Comparison of ENCODE assay signal across 1 cellular context in the genomic region with DNA sequence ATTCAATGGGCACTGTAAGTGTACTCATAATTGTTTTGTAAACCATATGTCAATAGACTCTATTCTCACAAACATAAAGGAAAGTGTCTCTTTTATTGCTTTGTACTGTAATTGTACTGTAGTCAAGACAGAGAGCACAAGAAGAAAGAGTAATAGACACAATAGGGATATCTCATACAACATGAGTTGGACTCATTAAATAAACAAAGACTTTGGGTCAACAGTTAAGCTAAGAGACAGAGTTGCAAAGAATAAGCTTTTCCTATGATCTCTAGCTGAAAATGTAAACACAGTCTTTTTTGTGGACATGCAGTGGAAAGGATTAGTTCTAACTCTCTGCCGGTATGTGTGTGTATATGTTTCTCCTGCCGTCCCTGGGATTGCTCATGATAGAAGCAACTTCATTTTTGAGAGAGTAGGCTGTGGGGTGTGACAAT.
TF ChIP-seq lines count a peak whose summit lies in the region.

No MANE protein-coding gene starts in this region.

TF ChIP-seq in HepG2, 621 proteins besides CTCF, POLR2A, EP300 and RAD21 (continued from another document and continues in another):
- TF ChIP-seq, protein P1, sequence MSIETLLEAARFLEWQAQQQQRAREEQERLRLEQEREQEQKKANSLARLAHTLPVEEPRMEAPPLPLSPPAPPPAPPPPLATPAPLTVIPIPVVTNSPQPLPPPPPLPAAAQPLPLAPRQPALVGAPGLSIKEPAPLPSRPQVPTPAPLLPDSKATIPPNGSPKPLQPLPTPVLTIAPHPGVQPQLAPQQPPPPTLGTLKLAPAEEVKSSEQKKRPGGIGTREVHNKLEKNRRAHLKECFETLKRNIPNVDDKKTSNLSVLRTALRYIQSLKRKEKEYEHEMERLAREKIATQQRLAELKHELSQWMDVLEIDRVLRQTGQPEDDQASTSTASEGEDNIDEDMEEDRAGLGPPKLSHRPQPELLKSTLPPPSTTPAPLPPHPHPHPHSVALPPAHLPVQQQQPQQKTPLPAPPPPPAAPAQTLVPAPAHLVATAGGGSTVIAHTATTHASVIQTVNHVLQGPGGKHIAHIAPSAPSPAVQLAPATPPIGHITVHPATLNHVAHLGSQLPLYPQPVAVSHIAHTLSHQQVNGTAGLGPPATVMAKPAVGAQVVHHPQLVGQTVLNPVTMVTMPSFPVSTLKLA (IDR thresholded peaks at IDR 0.05): peak; percentile 70
- no peak for TF ChIP-seq ETV6 (CRISPR knock-in tag; conservative IDR thresholded peaks at IDR 0.05)
- no peak for TF ChIP-seq ZBTB42 (CRISPR knock-in tag; IDR thresholded peaks at IDR 0.05)
- no peak for TF ChIP-seq ELF1 (CRISPR knock-in tag; IDR thresholded peaks at IDR 0.05)
- TF ChIP-seq GTF2F1 (IDR thresholded peaks at IDR 0.05; ENCODE audit: low read length): no peak
- TF ChIP-seq MXD4 (CRISPR knock-in tag; IDR thresholded peaks at IDR 0.05): no peak
- no peak for TF ChIP-seq RFXANK (CRISPR knock-in tag; IDR thresholded peaks at IDR 0.05)
- TF ChIP-seq, protein P2, sequence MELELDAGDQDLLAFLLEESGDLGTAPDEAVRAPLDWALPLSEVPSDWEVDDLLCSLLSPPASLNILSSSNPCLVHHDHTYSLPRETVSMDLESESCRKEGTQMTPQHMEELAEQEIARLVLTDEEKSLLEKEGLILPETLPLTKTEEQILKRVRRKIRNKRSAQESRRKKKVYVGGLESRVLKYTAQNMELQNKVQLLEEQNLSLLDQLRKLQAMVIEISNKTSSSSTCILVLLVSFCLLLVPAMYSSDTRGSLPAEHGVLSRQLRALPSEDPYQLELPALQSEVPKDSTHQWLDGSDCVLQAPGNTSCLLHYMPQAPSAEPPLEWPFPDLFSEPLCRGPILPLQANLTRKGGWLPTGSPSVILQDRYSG (CRISPR knock-in tag; IDR thresholded peaks at IDR 0.05): no peak
- TF ChIP-seq, protein P3, sequence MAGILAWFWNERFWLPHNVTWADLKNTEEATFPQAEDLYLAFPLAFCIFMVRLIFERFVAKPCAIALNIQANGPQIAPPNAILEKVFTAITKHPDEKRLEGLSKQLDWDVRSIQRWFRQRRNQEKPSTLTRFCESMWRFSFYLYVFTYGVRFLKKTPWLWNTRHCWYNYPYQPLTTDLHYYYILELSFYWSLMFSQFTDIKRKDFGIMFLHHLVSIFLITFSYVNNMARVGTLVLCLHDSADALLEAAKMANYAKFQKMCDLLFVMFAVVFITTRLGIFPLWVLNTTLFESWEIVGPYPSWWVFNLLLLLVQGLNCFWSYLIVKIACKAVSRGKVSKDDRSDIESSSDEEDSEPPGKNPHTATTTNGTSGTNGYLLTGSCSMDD (CRISPR knock-in tag; IDR thresholded peaks at IDR 0.05): no peak
- no peak for TF ChIP-seq WIZ (CRISPR knock-in tag; IDR thresholded peaks at IDR 0.05)
- TF ChIP-seq RBFOX2 (IDR thresholded peaks at IDR 0.05; ENCODE audit: low read depth, low read length): no peak
- TF ChIP-seq, protein P4, sequence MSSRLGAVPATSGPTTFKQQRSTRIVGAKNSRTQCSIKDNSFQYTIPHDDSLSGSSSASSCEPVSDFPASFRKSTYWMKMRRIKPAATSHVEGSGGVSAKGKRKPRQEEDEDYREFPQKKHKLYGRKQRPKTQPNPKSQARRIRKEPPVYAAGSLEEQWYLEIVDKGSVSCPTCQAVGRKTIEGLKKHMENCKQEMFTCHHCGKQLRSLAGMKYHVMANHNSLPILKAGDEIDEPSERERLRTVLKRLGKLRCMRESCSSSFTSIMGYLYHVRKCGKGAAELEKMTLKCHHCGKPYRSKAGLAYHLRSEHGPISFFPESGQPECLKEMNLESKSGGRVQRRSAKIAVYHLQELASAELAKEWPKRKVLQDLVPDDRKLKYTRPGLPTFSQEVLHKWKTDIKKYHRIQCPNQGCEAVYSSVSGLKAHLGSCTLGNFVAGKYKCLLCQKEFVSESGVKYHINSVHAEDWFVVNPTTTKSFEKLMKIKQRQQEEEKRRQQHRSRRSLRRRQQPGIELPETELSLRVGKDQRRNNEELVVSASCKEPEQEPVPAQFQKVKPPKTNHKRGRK (CRISPR knock-in tag; IDR thresholded peaks at IDR 0.05): no peak
- TF ChIP-seq ZNF232 (CRISPR knock-in tag; IDR thresholded peaks at IDR 0.05; ENCODE audit: borderline replicate concordance): no peak
- no peak for TF ChIP-seq ZNF282 (IDR thresholded peaks at IDR 0.05; ENCODE audit: partially characterized antibody)
- TF ChIP-seq TCF7L2 (IDR thresholded peaks at IDR 0.05; ENCODE audit: low read depth, low read length): peak; percentile 71; the same call in 1 of the 2 replicates
- no peak; the same call in 2 of the 3 replicates for TF ChIP-seq MXI1 (IDR thresholded peaks at IDR 0.05; ENCODE audit: borderline replicate concordance, low read depth, low read length)
- TF ChIP-seq, protein P5, sequence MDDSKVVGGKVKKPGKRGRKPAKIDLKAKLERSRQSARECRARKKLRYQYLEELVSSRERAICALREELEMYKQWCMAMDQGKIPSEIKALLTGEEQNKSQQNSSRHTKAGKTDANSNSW (CRISPR knock-in tag; IDR thresholded peaks at IDR 0.05; ENCODE audit: borderline replicate concordance): no peak
- no peak; the same call in 1 of the 2 replicates for TF ChIP-seq MTA1 (CRISPR knock-in tag; IDR thresholded peaks at IDR 0.05; ENCODE audit: borderline replicate concordance)
- TF ChIP-seq HHEX (CRISPR knock-in tag; IDR thresholded peaks at IDR 0.05): peak; percentile 91
- TF ChIP-seq SSRP1 (CRISPR knock-in tag; IDR thresholded peaks at IDR 0.05): no peak
- TF ChIP-seq, protein P6, sequence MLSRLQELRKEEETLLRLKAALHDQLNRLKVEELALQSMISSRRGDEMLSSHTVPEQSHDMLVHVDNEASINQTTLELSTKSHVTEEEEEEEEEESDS (CRISPR knock-in tag; IDR thresholded peaks at IDR 0.05; ENCODE audit: borderline replicate concordance): no peak
- no peak for TF ChIP-seq ZNF570 (CRISPR knock-in tag; IDR thresholded peaks at IDR 0.05; ENCODE audit: borderline replicate concordance)
- TF ChIP-seq HNRNPL (IDR thresholded peaks at IDR 0.05; ENCODE audit: low read depth, low read length): no peak
- TF ChIP-seq ZNF709 (CRISPR knock-in tag; IDR thresholded peaks at IDR 0.05): no peak
- TF ChIP-seq KMT2B (CRISPR knock-in tag; IDR thresholded peaks at IDR 0.05): no peak
- no peak for TF ChIP-seq SATB2 (CRISPR knock-in tag; IDR thresholded peaks at IDR 0.05)
- TF ChIP-seq, protein P7, sequence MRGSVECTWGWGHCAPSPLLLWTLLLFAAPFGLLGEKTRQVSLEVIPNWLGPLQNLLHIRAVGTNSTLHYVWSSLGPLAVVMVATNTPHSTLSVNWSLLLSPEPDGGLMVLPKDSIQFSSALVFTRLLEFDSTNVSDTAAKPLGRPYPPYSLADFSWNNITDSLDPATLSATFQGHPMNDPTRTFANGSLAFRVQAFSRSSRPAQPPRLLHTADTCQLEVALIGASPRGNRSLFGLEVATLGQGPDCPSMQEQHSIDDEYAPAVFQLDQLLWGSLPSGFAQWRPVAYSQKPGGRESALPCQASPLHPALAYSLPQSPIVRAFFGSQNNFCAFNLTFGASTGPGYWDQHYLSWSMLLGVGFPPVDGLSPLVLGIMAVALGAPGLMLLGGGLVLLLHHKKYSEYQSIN (CRISPR knock-in tag; IDR thresholded peaks at IDR 0.05; ENCODE audit: borderline replicate concordance): no peak
- TF ChIP-seq ESRRA (CRISPR knock-in tag; IDR thresholded peaks at IDR 0.05; ENCODE audit: low read depth): no peak
- no peak for TF ChIP-seq MTF2 (CRISPR knock-in tag; IDR thresholded peaks at IDR 0.05; ENCODE audit: borderline replicate concordance)
- TF ChIP-seq NCOA2 (CRISPR knock-in tag; IDR thresholded peaks at IDR 0.05): peak; percentile 90
- no peak for TF ChIP-seq SIN3B (IDR thresholded peaks at IDR 0.05; ENCODE audit: low read length)
- no peak for TF ChIP-seq ARNT (IDR thresholded peaks at IDR 0.05)
- peak; percentile 74; the same call in 1 of the 2 replicates for TF ChIP-seq ZNF124 (CRISPR knock-in tag; IDR thresholded peaks at IDR 0.05)
- TF ChIP-seq, protein P8, sequence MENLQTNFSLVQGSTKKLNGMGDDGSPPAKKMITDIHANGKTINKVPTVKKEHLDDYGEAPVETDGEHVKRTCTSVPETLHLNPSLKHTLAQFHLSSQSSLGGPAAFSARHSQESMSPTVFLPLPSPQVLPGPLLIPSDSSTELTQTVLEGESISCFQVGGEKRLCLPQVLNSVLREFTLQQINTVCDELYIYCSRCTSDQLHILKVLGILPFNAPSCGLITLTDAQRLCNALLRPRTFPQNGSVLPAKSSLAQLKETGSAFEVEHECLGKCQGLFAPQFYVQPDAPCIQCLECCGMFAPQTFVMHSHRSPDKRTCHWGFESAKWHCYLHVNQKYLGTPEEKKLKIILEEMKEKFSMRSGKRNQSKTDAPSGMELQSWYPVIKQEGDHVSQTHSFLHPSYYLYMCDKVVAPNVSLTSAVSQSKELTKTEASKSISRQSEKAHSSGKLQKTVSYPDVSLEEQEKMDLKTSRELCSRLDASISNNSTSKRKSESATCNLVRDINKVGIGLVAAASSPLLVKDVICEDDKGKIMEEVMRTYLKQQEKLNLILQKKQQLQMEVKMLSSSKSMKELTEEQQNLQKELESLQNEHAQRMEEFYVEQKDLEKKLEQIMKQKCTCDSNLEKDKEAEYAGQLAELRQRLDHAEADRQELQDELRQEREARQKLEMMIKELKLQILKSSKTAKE (CRISPR knock-in tag; IDR thresholded peaks at IDR 0.05; ENCODE audit: borderline replicate concordance): peak; percentile 88
- peak; percentile 34; the same call in 1 of the 2 replicates for TF ChIP-seq ZNF652 (CRISPR knock-in tag; IDR thresholded peaks at IDR 0.05; ENCODE audit: borderline replicate concordance, low read depth)
- TF ChIP-seq ATF1 (CRISPR knock-in tag; IDR thresholded peaks at IDR 0.05): no peak
- TF ChIP-seq ZNF772 (CRISPR knock-in tag; IDR thresholded peaks at IDR 0.05): no peak
- TF ChIP-seq, protein P9, sequence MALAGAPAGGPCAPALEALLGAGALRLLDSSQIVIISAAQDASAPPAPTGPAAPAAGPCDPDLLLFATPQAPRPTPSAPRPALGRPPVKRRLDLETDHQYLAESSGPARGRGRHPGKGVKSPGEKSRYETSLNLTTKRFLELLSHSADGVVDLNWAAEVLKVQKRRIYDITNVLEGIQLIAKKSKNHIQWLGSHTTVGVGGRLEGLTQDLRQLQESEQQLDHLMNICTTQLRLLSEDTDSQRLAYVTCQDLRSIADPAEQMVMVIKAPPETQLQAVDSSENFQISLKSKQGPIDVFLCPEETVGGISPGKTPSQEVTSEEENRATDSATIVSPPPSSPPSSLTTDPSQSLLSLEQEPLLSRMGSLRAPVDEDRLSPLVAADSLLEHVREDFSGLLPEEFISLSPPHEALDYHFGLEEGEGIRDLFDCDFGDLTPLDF (CRISPR knock-in tag; IDR thresholded peaks at IDR 0.05): no peak
- no peak for TF ChIP-seq ZKSCAN5 (CRISPR knock-in tag; IDR thresholded peaks at IDR 0.05)
- TF ChIP-seq ZNF569 (CRISPR knock-in tag; IDR thresholded peaks at IDR 0.05; ENCODE audit: borderline replicate concordance): peak; percentile 54; the same call in 1 of the 2 replicates
- TF ChIP-seq ZNF672 (CRISPR knock-in tag; IDR thresholded peaks at IDR 0.05): no peak
- TF ChIP-seq ZNF724P (CRISPR knock-in tag; IDR thresholded peaks at IDR 0.05; ENCODE audit: borderline replicate concordance): no peak
- TF ChIP-seq SRSF1 (optimal IDR thresholded peaks at IDR 0.05; ENCODE audit: low read depth, low read length): no peak
- TF ChIP-seq GLI4 (CRISPR knock-in tag; IDR thresholded peaks at IDR 0.05; ENCODE audit: borderline replicate concordance): no peak
- TF ChIP-seq CENPX (CRISPR knock-in tag; IDR thresholded peaks at IDR 0.05): no peak
- TF ChIP-seq, protein P10, sequence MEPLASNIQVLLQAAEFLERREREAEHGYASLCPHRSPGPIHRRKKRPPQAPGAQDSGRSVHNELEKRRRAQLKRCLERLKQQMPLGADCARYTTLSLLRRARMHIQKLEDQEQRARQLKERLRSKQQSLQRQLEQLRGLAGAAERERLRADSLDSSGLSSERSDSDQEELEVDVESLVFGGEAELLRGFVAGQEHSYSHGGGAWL (CRISPR knock-in tag; IDR thresholded peaks at IDR 0.05): no peak
- no peak for TF ChIP-seq EEA1 (CRISPR knock-in tag; IDR thresholded peaks at IDR 0.05; ENCODE audit: borderline replicate concordance)
- TF ChIP-seq ZBTB7B (CRISPR knock-in tag; IDR thresholded peaks at IDR 0.05): no peak
- TF ChIP-seq SETDB1 (CRISPR knock-in tag; IDR thresholded peaks at IDR 0.05; ENCODE audit: borderline replicate concordance): no peak
- TF ChIP-seq SALL2 (CRISPR knock-in tag; IDR thresholded peaks at IDR 0.05): no peak
- peak; percentile 71; the same call in 1 of the 2 replicates for TF ChIP-seq ZNF264 (CRISPR knock-in tag; IDR thresholded peaks at IDR 0.05)
- TF ChIP-seq, protein P11, sequence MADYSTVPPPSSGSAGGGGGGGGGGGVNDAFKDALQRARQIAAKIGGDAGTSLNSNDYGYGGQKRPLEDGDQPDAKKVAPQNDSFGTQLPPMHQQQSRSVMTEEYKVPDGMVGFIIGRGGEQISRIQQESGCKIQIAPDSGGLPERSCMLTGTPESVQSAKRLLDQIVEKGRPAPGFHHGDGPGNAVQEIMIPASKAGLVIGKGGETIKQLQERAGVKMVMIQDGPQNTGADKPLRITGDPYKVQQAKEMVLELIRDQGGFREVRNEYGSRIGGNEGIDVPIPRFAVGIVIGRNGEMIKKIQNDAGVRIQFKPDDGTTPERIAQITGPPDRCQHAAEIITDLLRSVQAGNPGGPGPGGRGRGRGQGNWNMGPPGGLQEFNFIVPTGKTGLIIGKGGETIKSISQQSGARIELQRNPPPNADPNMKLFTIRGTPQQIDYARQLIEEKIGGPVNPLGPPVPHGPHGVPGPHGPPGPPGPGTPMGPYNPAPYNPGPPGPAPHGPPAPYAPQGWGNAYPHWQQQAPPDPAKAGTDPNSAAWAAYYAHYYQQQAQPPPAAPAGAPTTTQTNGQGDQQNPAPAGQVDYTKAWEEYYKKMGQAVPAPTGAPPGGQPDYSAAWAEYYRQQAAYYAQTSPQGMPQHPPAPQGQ (CRISPR knock-in tag; IDR thresholded peaks at IDR 0.05; ENCODE audit: borderline replicate concordance): no peak
- TF ChIP-seq, protein P12, sequence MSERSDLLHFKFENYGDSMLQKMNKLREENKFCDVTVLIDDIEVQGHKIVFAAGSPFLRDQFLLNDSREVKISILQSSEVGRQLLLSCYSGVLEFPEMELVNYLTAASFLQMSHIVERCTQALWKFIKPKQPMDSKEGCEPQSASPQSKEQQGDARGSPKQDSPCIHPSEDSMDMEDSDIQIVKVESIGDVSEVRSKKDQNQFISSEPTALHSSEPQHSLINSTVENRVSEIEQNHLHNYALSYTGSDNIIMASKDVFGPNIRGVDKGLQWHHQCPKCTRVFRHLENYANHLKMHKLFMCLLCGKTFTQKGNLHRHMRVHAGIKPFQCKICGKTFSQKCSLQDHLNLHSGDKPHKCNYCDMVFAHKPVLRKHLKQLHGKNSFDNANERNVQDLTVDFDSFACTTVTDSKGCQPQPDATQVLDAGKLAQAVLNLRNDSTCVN (CRISPR knock-in tag; IDR thresholded peaks at IDR 0.05; ENCODE audit: borderline replicate concordance): no peak
- TF ChIP-seq, protein P13, sequence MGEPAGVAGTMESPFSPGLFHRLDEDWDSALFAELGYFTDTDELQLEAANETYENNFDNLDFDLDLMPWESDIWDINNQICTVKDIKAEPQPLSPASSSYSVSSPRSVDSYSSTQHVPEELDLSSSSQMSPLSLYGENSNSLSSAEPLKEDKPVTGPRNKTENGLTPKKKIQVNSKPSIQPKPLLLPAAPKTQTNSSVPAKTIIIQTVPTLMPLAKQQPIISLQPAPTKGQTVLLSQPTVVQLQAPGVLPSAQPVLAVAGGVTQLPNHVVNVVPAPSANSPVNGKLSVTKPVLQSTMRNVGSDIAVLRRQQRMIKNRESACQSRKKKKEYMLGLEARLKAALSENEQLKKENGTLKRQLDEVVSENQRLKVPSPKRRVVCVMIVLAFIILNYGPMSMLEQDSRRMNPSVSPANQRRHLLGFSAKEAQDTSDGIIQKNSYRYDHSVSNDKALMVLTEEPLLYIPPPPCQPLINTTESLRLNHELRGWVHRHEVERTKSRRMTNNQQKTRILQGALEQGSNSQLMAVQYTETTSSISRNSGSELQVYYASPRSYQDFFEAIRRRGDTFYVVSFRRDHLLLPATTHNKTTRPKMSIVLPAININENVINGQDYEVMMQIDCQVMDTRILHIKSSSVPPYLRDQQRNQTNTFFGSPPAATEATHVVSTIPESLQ (CRISPR knock-in tag; conservative IDR thresholded peaks at IDR 0.05): no peak
